1 cellular context compared by ENCODE assay signal in genomic region chr13:100600915-100601314, GRCh38.
TF ChIP-seq lines count a peak whose summit lies in the region.

No MANE protein-coding gene starts in this region.

TF ChIP-seq in K562, 482 proteins besides CTCF, POLR2A, EP300 and RAD21 (continued from another document and continues in another):
- TF ChIP-seq ZNF512 (tag; IDR thresholded peaks at IDR 0.05), result no peak
- TF ChIP-seq TBP (optimal IDR thresholded peaks at IDR 0.05; ENCODE audit: low read depth, low read length), result peak; percentile 19
- no peak for TF ChIP-seq ZNF79 (CRISPR knock-in tag; IDR thresholded peaks at IDR 0.05; ENCODE audit: low read depth)
- no peak for TF ChIP-seq HMG20A (CRISPR knock-in tag; conservative IDR thresholded peaks at IDR 0.05)
- no peak for TF ChIP-seq FOXP4 (CRISPR knock-in tag; IDR thresholded peaks at IDR 0.05; ENCODE audit: borderline replicate concordance)
- no peak for TF ChIP-seq NFXL1 (CRISPR knock-in tag; IDR thresholded peaks at IDR 0.05)
- TF ChIP-seq MAFG (tag; conservative IDR thresholded peaks at IDR 0.05), result no peak
- TF ChIP-seq ZNF609 (CRISPR knock-in tag; IDR thresholded peaks at IDR 0.05; ENCODE audit: borderline replicate concordance), result no peak
- no peak for TF ChIP-seq SREBF2 (CRISPR knock-in tag; IDR thresholded peaks at IDR 0.05)
- peak; percentile 40; the same call in 1 of the 2 replicates for TF ChIP-seq GATA2 (CRISPR knock-in tag; IDR thresholded peaks at IDR 0.05)
- no peak for TF ChIP-seq ZC3H11A (IDR thresholded peaks at IDR 0.05; ENCODE audit: low read depth, low read length)
- TF ChIP-seq E2F4 (CRISPR knock-in tag; IDR thresholded peaks at IDR 0.05; ENCODE audit: low read depth), result no peak
- TF ChIP-seq MXI1 (IDR thresholded peaks at IDR 0.05; ENCODE audit: low read depth, low read length), result no peak
- TF ChIP-seq NFIC (IDR thresholded peaks at IDR 0.05), result peak; percentile 61
- peak; percentile 37 for TF ChIP-seq MEIS2 (IDR thresholded peaks at IDR 0.05; ENCODE audit: partially characterized antibody)
- no peak for TF ChIP-seq SAFB (IDR thresholded peaks at IDR 0.05; ENCODE audit: borderline replicate concordance, low read depth, low read length)
- no peak for TF ChIP-seq PHF8 (IDR thresholded peaks at IDR 0.05; ENCODE audit: borderline replicate concordance, low read length)
- no peak for TF ChIP-seq NCOA1 (IDR thresholded peaks at IDR 0.05; ENCODE audit: low read depth)
- no peak for TF ChIP-seq HINFP (tag; conservative IDR thresholded peaks at IDR 0.05; ENCODE audit: low read depth)
- TF ChIP-seq ZNF174 (CRISPR knock-in tag; IDR thresholded peaks at IDR 0.05), result no peak
- no peak for TF ChIP-seq NUFIP1 (IDR thresholded peaks at IDR 0.05; ENCODE audit: partially characterized antibody)
- TF ChIP-seq ZNF655 (CRISPR knock-in tag; IDR thresholded peaks at IDR 0.05), result no peak
- TF ChIP-seq ZBTB26 (CRISPR knock-in tag; IDR thresholded peaks at IDR 0.05), result no peak
- no peak for TF ChIP-seq RERE (CRISPR knock-in tag; IDR thresholded peaks at IDR 0.05; ENCODE audit: borderline replicate concordance)
- peak; percentile 65 for TF ChIP-seq TCF3 (CRISPR knock-in tag; IDR thresholded peaks at IDR 0.05)
- no peak for TF ChIP-seq ZNF121 (CRISPR knock-in tag; conservative IDR thresholded peaks at IDR 0.05)
- no peak for TF ChIP-seq NFATC3 (IDR thresholded peaks at IDR 0.05)
- no peak for TF ChIP-seq ZNF165 (CRISPR knock-in tag; IDR thresholded peaks at IDR 0.05; ENCODE audit: borderline replicate concordance)
- no peak for TF ChIP-seq ELF2 (CRISPR knock-in tag; IDR thresholded peaks at IDR 0.05)
- no peak for TF ChIP-seq GTF2A2 (tag; IDR thresholded peaks at IDR 0.05)
- TF ChIP-seq ASH1L (IDR thresholded peaks at IDR 0.05; ENCODE audit: borderline replicate concordance, low read depth, partially characterized antibody), result no peak
- TF ChIP-seq RFX5 (IDR thresholded peaks at IDR 0.05; ENCODE audit: low read depth, low read length), result no peak
- no peak for TF ChIP-seq KAT2B (IDR thresholded peaks at IDR 0.05; ENCODE audit: low read depth, low read length)
- no peak for TF ChIP-seq SETDB1 (IDR thresholded peaks at IDR 0.05; ENCODE audit: low read length)
- no peak for TF ChIP-seq E2F3 (CRISPR knock-in tag; IDR thresholded peaks at IDR 0.05)
- no peak for TF ChIP-seq CTCFL (IDR thresholded peaks at IDR 0.05; ENCODE audit: borderline replicate concordance, insufficient read depth, low read depth, low read length, poor library complexity, severe bottlenecking)
- TF ChIP-seq NCOA4 (IDR thresholded peaks at IDR 0.05; ENCODE audit: partially characterized antibody), result no peak
- TF ChIP-seq KDM5B (IDR thresholded peaks at IDR 0.05; ENCODE audit: insufficient replicate concordance, low read depth, low read length), result no peak
- TF ChIP-seq STAT5A (IDR thresholded peaks at IDR 0.05; ENCODE audit: borderline replicate concordance, low read length), result 0 out of 2 replicates have a peak, but pooled peaks have one; percentile 20
- TF ChIP-seq ZSCAN29 (IDR thresholded peaks at IDR 0.05), result no peak
- no peak for TF ChIP-seq MAFK (IDR thresholded peaks at IDR 0.05; ENCODE audit: low read length)
- TF ChIP-seq HMGN3 (IDR thresholded peaks at IDR 0.05; ENCODE audit: borderline replicate concordance, extremely low read depth, insufficient read length, low read depth, low read length), result no peak
